ENCODE assay signal across 21 cellular contexts in genomic region chrX:68121371-68121770, GRCh38.
"Had no signal": no experiment of that assay in that cellular context is flagged by ENCODE, and none has a peak within 500 bp of the region (broad histone marks: within the 10 kb centered on the region; RNA-seq: fewer than 3 reads in every experiment).

No MANE protein-coding gene starts in this region.

- H3K9ac ChIP-seq: parathyroid adenoma had no signal

- H3K27ac ChIP-seq: colonic mucosa, foreskin keratinocyte, heart right ventricle, lower lobe of right lung, parathyroid adenoma, prostate gland, skin epidermis, stomach, thoracic aorta had no signal

- H3K27me3 Mint-ChIP-seq: memory B cell had no signal

- H3K27me3 ChIP-seq: colonic mucosa, foreskin keratinocyte had no signal

- H2AFZ ChIP-seq: parathyroid adenoma had no signal

- H3K36me3 Mint-ChIP-seq: memory B cell had no signal

- ATAC-seq: foreskin keratinocyte, sciatic nerve had no signal

- H3K4me1 ChIP-seq: colonic mucosa, foreskin keratinocyte, heart right ventricle, lower lobe of right lung, parathyroid adenoma, prostate gland, stomach had no signal

- H3K9me3 Mint-ChIP-seq: memory B cell, nephron had no signal

- DNase-seq: colonic mucosa; dermis blood vessel endothelial cell; erythroblast; foreskin keratinocyte; heart right ventricle; hypothalamus; kidney glomerular epithelial cell; lower lobe of right lung; occipital lobe; stimulated activated naive CD4-positive, alpha-beta T cell; stomach; substantia nigra; trophoblast cell had no signal

- H3K27ac Mint-ChIP-seq: memory B cell, mesothelial cell of epicardium, nephron had no signal

- H3K4me3 Mint-ChIP-seq: memory B cell, mesothelial cell of epicardium, nephron had no signal

- H3K4me1 Mint-ChIP-seq: memory B cell, mesothelial cell of epicardium, nephron had no signal

- H3K4me3 ChIP-seq: colonic mucosa, heart right ventricle, lower lobe of right lung, prostate gland, skin epidermis, stomach, thoracic aorta had no signal

- H3K36me3 ChIP-seq: colonic mucosa, heart right ventricle, lower lobe of right lung, prostate gland, thoracic aorta had no signal

- H3K9me3 ChIP-seq: colonic mucosa, lower lobe of right lung, prostate gland, thoracic aorta had no signal
